ENCODE assay signal across 6 cellular contexts in the genomic region with DNA sequence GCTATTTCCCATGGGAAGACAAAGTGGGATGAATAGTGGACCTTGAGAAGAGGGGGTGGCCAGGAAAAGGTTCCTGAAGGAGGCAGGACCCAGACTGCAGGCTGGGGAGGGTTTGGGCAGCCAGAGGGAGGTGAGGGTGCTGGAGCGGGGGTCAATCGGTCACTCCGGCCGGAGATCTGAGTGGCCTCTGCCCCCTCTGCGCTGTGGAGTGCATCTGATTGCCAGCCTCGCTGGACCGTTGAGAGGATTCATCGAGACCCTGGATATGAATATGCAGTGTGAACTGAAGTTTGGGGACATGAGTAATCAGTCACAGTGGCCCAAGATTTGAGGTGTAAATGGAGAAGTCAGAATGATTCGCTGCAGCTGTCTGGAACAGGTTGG. TPM values are rescaled to one million over a fixed set of nuclear protein-coding genes. Genes with fewer than 3 reads are reported as not detected.
DNase-seq lines count a peak whose midpoint lies in the region; ATAC-seq and TF ChIP-seq lines count a peak whose summit lies in the region.

No MANE protein-coding gene starts in this region.

- no peaks in the 10 kb centered on the region for H3K27me3 ChIP-seq in SJSA1 (replicated peaks)
- no peaks in the 10 kb centered on the region for H3K27me3 ChIP-seq in stomach smooth muscle (ENCODE audit: control insufficient read depth in 1 of 2, insufficient read depth in 2 of 2, low read length in 2 of 2)

- H3K4me1 ChIP-seq in SJSA1 (replicated peaks) (peaks cover 22% of the 10 kb centered on the region), stomach smooth muscle (ENCODE audit: control insufficient read depth, insufficient read depth, low read length) (peaks cover 43% of the 10 kb centered on the region)

- H3K9me3 ChIP-seq in SJSA1 (replicated peaks) (no peaks in the 10 kb centered on the region), stomach smooth muscle (ENCODE audit: control insufficient read depth in 2 of 2, low read length in 2 of 2) (no peaks in the 10 kb centered on the region)

- TF ChIP-seq CTCF in fibroblast of pulmonary artery (IDR thresholded peaks at IDR 0.05; ENCODE audit: low read length, missing control alignments): no peak

- H3K4me3 ChIP-seq in SJSA1 (peak overlapping the region; percentile 85), fibroblast of pulmonary artery (replicated peaks; ENCODE audit: low read depth, low read length) (peak overlapping the region; percentile 87), stomach smooth muscle (ENCODE audit: low read length in 2 of 2) (peak overlapping the region; percentile 100)

- no peak for ATAC-seq in GM21447 (IDR thresholded peaks at IDR 0.05; ENCODE audit: unreplicated experiment)

- H3K9ac ChIP-seq in stomach smooth muscle (ENCODE audit: low read length in 2 of 2): peak overlapping the region; percentile 100

- peaks cover 20% of the 10 kb centered on the region for H3K36me3 ChIP-seq in SJSA1
- H3K36me3 ChIP-seq in stomach smooth muscle (ENCODE audit: control insufficient read depth in 2 of 2, insufficient read depth in 2 of 2, low read length in 2 of 2): no peaks in the 10 kb centered on the region

- H3K27ac ChIP-seq in SJSA1 (peak overlapping the region; percentile 87), stomach smooth muscle (ENCODE audit: low read length) (peak overlapping the region; percentile 100)

- no peak for DNase-seq in SJSA1 (ENCODE audit: low read depth in 1 of 2, low spot score in 2 of 2)
- no peak for DNase-seq in fibroblast of pulmonary artery (ENCODE audit: low read depth)
- no peak for DNase-seq in NCI-H524 (lab: John Stamatoyannopoulos, UW)
- no peak for DNase-seq in NCI-H345 treated with DMSO at 0.1 percent for 48 hours (lab: John Stamatoyannopoulos, UW; ENCODE audit: unreplicated experiment)

RNA-seq across cellular contexts. Expression of a gene that starts 5.5 kb away (rescaled TPM):
- 6.5 and 6.9 TPM in 2 replicates for total RNA-seq in SJSA1 (2014; rRNA removed; shearing (Covaris generic))

RNA-seq across cellular contexts. Expression of a gene that starts 8.1 kb away (rescaled TPM):
- 5.5 and 10.1 TPM in 2 replicates for total RNA-seq in SJSA1 (2014; rRNA removed; shearing (Covaris generic))

RNA-seq across cellular contexts. Expression of a gene that starts 11.0 kb away (rescaled TPM):
- total RNA-seq in SJSA1 (2014; rRNA removed; shearing (Covaris generic)): 4.7 and 10.2 TPM in 2 replicates

RNA-seq across cellular contexts. Expression of a gene that starts 12.7 kb away (rescaled TPM):
- 3.5 and 6.0 TPM in 2 replicates for total RNA-seq in SJSA1 (2014; rRNA removed; shearing (Covaris generic))

RNA-seq across cellular contexts. Expression of a gene that starts 19.5 kb away (rescaled TPM):
- total RNA-seq in SJSA1 (2014; rRNA removed; shearing (Covaris generic)): 137 and 183 TPM in 2 replicates
